6 cellular contexts compared by ENCODE assay signal in genomic region chr2:17276220-17276619, GRCh38.
"Had no signal": no experiment of that assay in that cellular context is flagged by ENCODE, and none has a peak within 500 bp of the region (broad histone marks: within the 10 kb centered on the region; RNA-seq: fewer than 3 reads in every experiment).

No MANE protein-coding gene starts in this region.

- H3K4me2 ChIP-seq: KMS-11 had no signal

- FAIRE-seq: HTR-8/SVneo had no signal

- H3K27ac Mint-ChIP-seq: IgD-negative memory B cell had no signal

- H3K9ac ChIP-seq: KMS-11 had no signal

- H3K4me3 Mint-ChIP-seq: IgD-negative memory B cell had no signal

- DNase-seq: IMR-90, KG1 had no signal

- H3K27ac ChIP-seq: HL-60, KMS-11 had no signal

- H3K36me3 Mint-ChIP-seq: IgD-negative memory B cell had no signal
